Comparison of ENCODE assay signal across 8 cellular contexts in genomic region chr22:28799834-28800307, GRCh38. TPM values are rescaled to one million over a fixed set of nuclear protein-coding genes. Genes with fewer than 3 reads are reported as not detected.
DNase-seq lines count a peak whose midpoint lies in the region; ATAC-seq and TF ChIP-seq lines count a peak whose summit lies in the region.

No MANE protein-coding gene starts in this region.

- POLR2A ChIA-PET in A673 (lab: Charles Lee; ENCODE audit: low non-redundant PET), result interaction anchor here (0.6 to 0.7 kb wide), 4 partner anchors 22 to 935 kb away, joined by 3 to 7 read pairs (median 5); no protein-coding TSS in a partner anchor

- H3K9me3 ChIP-seq in A673 (ENCODE audit: low read depth, low read length, poor library complexity, severe bottlenecking) (no peaks in the 10 kb centered on the region), SJCRH30 (replicated peaks) (no peaks in the 10 kb centered on the region), colonic mucosa (no peaks in the 10 kb centered on the region)

- CTCF ChIA-PET in A673 (lab: Charles Lee), result interaction anchor here (1.6 kb wide), 1 partner anchor 199 kb away, joined by 5 read pairs; no protein-coding TSS in a partner anchor

- intact Hi-C loops in A673 (cut with micrococcal nuclease; ENCODE audit: unreplicated experiment) (no loop called here), colonic mucosa (cut with DNase I) (no loop called here), left colon (cut with DNase I, micrococcal nuclease) (no loop called here)

- H3K4me1 ChIP-seq in A673 (ENCODE audit: insufficient read depth, low read length, poor library complexity, severe bottlenecking), result peaks cover 17% of the 10 kb centered on the region
- H3K4me1 ChIP-seq in SJCRH30, result no peaks in the 10 kb centered on the region
- peaks cover 4% of the 10 kb centered on the region for H3K4me1 ChIP-seq in colonic mucosa

- TF ChIP-seq CTCF in A673 (conservative IDR thresholded peaks at IDR 0.05; ENCODE audit: low read depth, low read length), result no peak
- TF ChIP-seq CTCF in colonic mucosa (IDR thresholded peaks at IDR 0.05), result no peak

- H3K27me3 ChIP-seq in A673 (replicated peaks; ENCODE audit: insufficient read depth, low read depth, low read length, poor library complexity) (no peaks in the 10 kb centered on the region), SJCRH30 (no peaks in the 10 kb centered on the region), colonic mucosa (no peaks in the 10 kb centered on the region)

- H3K4me3 ChIP-seq in A673 (ENCODE audit: low read depth, low read length, poor library complexity, severe bottlenecking) (peak overlapping the region; percentile 69), SJCRH30 (peak overlapping the region; percentile 82), colonic mucosa (peak overlapping the region; percentile 81)

- peaks cover 42% of the 10 kb centered on the region for H3K36me3 ChIP-seq in A673 (ENCODE audit: insufficient read depth, low read length, poor library complexity, severe bottlenecking)
- H3K36me3 ChIP-seq in SJCRH30, result peaks cover 32% of the 10 kb centered on the region
- peaks cover 18% of the 10 kb centered on the region for H3K36me3 ChIP-seq in colonic mucosa

- DNase-seq in A673 (ENCODE audit: low spot score) (peak; percentile 22), SJCRH30 (peak; percentile 49 to 58), colonic mucosa (peak; percentile 70), left colon (peak; percentile 59 to 80), NCI-H2171 (lab: John Stamatoyannopoulos, UW) (no peak)
- DNase-seq in stimulated activated CD4-positive, alpha-beta T cell treated with anti-CD3 and anti-CD28 coated beads, Interleukin-1b, Interleukin-23, amount 100 ng/mL, for 48 hours, result peak; percentile 23

- peak; percentile 39 for ATAC-seq in GM18498 (IDR thresholded peaks at IDR 0.05; ENCODE audit: unreplicated experiment)
- ATAC-seq in HG03066 (IDR thresholded peaks at IDR 0.05; ENCODE audit: low read depth, unreplicated experiment), result peak; percentile 9
- ATAC-seq in left colon, result peak; percentile 72

- peak overlapping the region; percentile 99 to 100 for H3K9ac ChIP-seq in colonic mucosa (ENCODE audit: low read depth in 2 of 2, low read length in 2 of 2)

- no TSS peak for BruUV-seq in A673 (replicated peaks; lab: Mats Ljungman, UMichigan)

- H3K27ac ChIP-seq in A673 (ENCODE audit: low read depth, low read length, poor library complexity, severe bottlenecking) (peak overlapping the region; percentile 99), SJCRH30 (peak overlapping the region; percentile 78), colonic mucosa (peak overlapping the region; percentile 96)

RNA-seq across cellular contexts. Expression of gene XBP1, which starts 0.5 kb away (rescaled TPM):
- 65.4 and 66.3 TPM in 2 replicates for total RNA-seq in A673 (2021)
- total RNA-seq in SJCRH30 (2014; rRNA removed; shearing (Covaris generic)), result 71.6 and 80.2 TPM in 2 replicates
- total RNA-seq in colonic mucosa, result 100 to 1,000 TPM; 210 to 251 TPM
- total RNA-seq in left colon, result 100 to 1,000 TPM; 206 to 255 TPM

RNA-seq across cellular contexts. Expression of gene CCDC117, which starts 27.4 kb away (rescaled TPM):
- total RNA-seq in A673 (2021), result 30.8 and 33.5 TPM in 2 replicates
- total RNA-seq in SJCRH30 (2014; rRNA removed; shearing (Covaris generic)), result 43.9 and 44.7 TPM in 2 replicates
- total RNA-seq in colonic mucosa, result 10 to 100 TPM; 21.2 to 24.9 TPM
- total RNA-seq in left colon, result 10 to 100 TPM; 15.2 to 17.0 TPM

RNA-seq across cellular contexts. Expression of gene HSCB, which starts 58.0 kb away (rescaled TPM):
- total RNA-seq in A673 (2021), result 19.6 and 22.5 TPM in 2 replicates
- total RNA-seq in SJCRH30 (2014; rRNA removed; shearing (Covaris generic)), result 10.0 and 10.3 TPM in 2 replicates
- 10 to 100 TPM; 11.7 to 15.6 TPM for total RNA-seq in colonic mucosa
- 10 to 100 TPM; 10.9 to 12.8 TPM for total RNA-seq in left colon

RNA-seq across cellular contexts. Expression of gene CHEK2, which starts 58.3 kb away (rescaled TPM):
- total RNA-seq in A673 (2021) (53.7 and 65.8 TPM in 2 replicates), colonic mucosa (10 to 100 TPM; 12.2 to 36.0 TPM), left colon (10 to 100 TPM in 1 of 2 donors, 1 to 10 TPM in 1; 9.0 to 16.0 TPM)
- 37.4 and 43.2 TPM in 2 replicates for total RNA-seq in SJCRH30 (2014; rRNA removed; shearing (Covaris generic))

Comparison
In these comparisons a context has a peak if more than half of its experiments do, and no peak if none do; other contexts are left out.
1. ATAC-seq: peak in every context shown above with its lines; median percentile 72 in left colon; 39 in GM18498; 9 in HG03066.